33 cellular contexts compared by ENCODE assay signal in the genomic region with DNA sequence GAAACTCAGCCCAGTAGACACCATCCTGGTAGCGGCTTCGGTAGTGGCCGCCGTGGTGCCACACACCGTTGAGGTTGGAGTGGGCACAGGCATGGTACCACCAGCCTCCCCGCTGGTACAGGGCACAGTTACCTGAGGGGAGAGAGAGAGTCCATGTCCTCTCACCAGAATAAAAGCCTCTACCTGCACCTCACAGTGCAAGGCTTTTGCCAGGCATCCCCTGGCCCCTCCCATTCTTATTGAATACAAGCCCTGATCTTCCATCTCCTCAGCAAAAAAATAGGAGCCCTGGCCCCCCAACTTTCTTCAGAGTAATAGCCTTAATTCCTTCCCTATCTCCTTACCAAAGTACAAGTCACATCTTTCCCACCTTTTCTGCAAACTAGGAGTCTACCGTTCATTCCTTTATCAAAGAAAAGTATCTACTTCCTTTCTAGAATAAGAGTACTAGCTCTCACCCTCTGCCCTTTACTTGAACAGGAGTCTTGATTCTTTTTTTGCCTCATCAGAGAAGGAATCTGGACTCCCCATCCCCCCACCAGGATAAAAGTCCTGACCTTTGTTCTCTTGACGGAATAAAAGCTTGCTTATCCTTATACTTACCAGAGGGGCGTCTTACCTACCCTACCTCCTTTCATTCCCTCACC. TPM values are rescaled to one million over a fixed set of nuclear protein-coding genes. Genes with fewer than 3 reads are reported as not detected.
A peak's percentile ranks its signal among the peaks of the same experiment; 100 is the strongest.
DNase-seq lines count a peak whose midpoint lies in the region; ATAC-seq and TF ChIP-seq lines count a peak whose summit lies in the region.
"Had no signal": no experiment of that assay in that cellular context is flagged by ENCODE, and none has a peak within 500 bp of the region (broad histone marks: within the 10 kb centered on the region; RNA-seq: fewer than 3 reads in every experiment).

No MANE protein-coding gene starts in this region.

- H3K4me1 ChIP-seq in spleen (peaks cover 3 to 41% (median 24%) of the 10 kb centered on the region in 6 donors), mesendoderm (ENCODE audit: control insufficient read depth, low read depth, low read length) (no peaks in the 10 kb centered on the region)
- H3K4me1 ChIP-seq: Caco-2, neural progenitor cell had no signal

- H3K4me1 Mint-ChIP-seq in activated naive CD8-positive, alpha-beta T cell (ENCODE audit: low read depth): peaks cover 11% of the 10 kb centered on the region
- peaks cover 2% of the 10 kb centered on the region for H3K4me1 Mint-ChIP-seq in activated naive CD8-positive, alpha-beta T cell treated with anti-CD3 and anti-CD28 coated beads for 36 hours
- H3K4me1 Mint-ChIP-seq in IgD-negative memory B cell: peaks cover 22 to 26% (median 23%) of the 10 kb centered on the region in 3 donors
- H3K4me1 Mint-ChIP-seq in effector memory CD8-positive, alpha-beta T cell (ENCODE audit: low read depth in 2 of 2): peaks cover 8 to 10% of the 10 kb centered on the region in 2 donors
- H3K4me1 Mint-ChIP-seq: endodermal cell, neural progenitor cell had no signal

- H4K5ac ChIP-seq in mesendoderm (ENCODE audit: low read length): no peak overlapping the region

- H3K27me3 Mint-ChIP-seq in activated naive CD8-positive, alpha-beta T cell: no peaks in the 10 kb centered on the region
- no peaks in the 10 kb centered on the region for H3K27me3 Mint-ChIP-seq in activated naive CD8-positive, alpha-beta T cell treated with anti-CD3 and anti-CD28 coated beads for 36 hours
- H3K27me3 Mint-ChIP-seq in IgD-negative memory B cell: no peaks in the 10 kb centered on the region
- no peaks in the 10 kb centered on the region for H3K27me3 Mint-ChIP-seq in effector memory CD8-positive, alpha-beta T cell

- H2AK5ac ChIP-seq in mesendoderm (ENCODE audit: low read length): no peak overlapping the region

- H2BK120ac ChIP-seq in mesendoderm (ENCODE audit: low read depth, low read length): no peak overlapping the region

- no peak overlapping the region for H3K23ac ChIP-seq in mesendoderm (ENCODE audit: low read length)

- peaks cover 0 to 3% (median 0%) of the 10 kb centered on the region in 8 donors for H3K9me3 ChIP-seq in spleen
- H3K9me3 ChIP-seq: Caco-2, esophagus squamous epithelium, suprapubic skin, upper lobe of right lung had no signal

- H3K27ac ChIP-seq in spleen (peak overlapping the region in 4 of 8 donors; percentile 23 to 73 (median 42)), mesendoderm (ENCODE audit: low read depth, low read length) (no peak overlapping the region)
- H3K27ac ChIP-seq: cardiac muscle cell, coronary artery, esophagus squamous epithelium, neural progenitor cell, SJSA1, suprapubic skin, upper lobe of right lung had no signal

- no peak for DNase-seq in activated naive CD8-positive, alpha-beta T cell treated with anti-CD3 and anti-CD28 coated beads for 36 hours
- no peak for DNase-seq in effector memory CD8-positive, alpha-beta T cell
- DNase-seq in spleen: peak; percentile 7
- no peak for DNase-seq in NCI-H2227 treated with DMSO at 0.1 percent for 48 hours (lab: John Stamatoyannopoulos, UW)
- DNase-seq in DMS53 treated with DMSO at 0.1 percent for 48 hours (lab: John Stamatoyannopoulos, UW; ENCODE audit: unreplicated experiment): no peak
- no peak for DNase-seq in mesendoderm
- DNase-seq: activated CD4-positive, alpha-beta T cell treated with anti-CD3 and anti-CD28 coated beads for 4 hours; activated naive CD4-positive, alpha-beta T cell treated with Interleukin-2 at 50 U/mL for 16 hours; activated T-cell treated with anti-CD3 and anti-CD28 coated beads, Interleukin-2, amount 50 U/mL, for 4 hours; aorta; BE2C; Caco-2; DMS79 treated with DMSO at 0.1 percent for 48 hours; esophagus squamous epithelium; foreskin melanocyte; mammary epithelial cell; NCI-H1105 treated with DMSO at 0.1 percent for 48 hours; NCI-H2029 treated with DMSO at 0.1 percent for 48 hours; NCI-H226; NCI-H748 treated with DMSO at 0.1 percent for 48 hours; RPMI8226; stimulated activated CD4-positive, alpha-beta T cell treated with anti-CD3 and anti-CD28 coated beads, Interleukin-4, amount 100 ng/mL, for 1 hour; upper lobe of right lung had no signal

- H3K79me2 ChIP-seq in mesendoderm (ENCODE audit: control insufficient read depth, insufficient read depth, low read length): no peaks in the 10 kb centered on the region

- no peak for TF ChIP-seq CTCF in spleen (IDR thresholded peaks at IDR 0.05 in 8 of 11, conservative IDR thresholded peaks at IDR 0.05 in 3 of 11)

- H3K36me3 ChIP-seq in spleen (peaks cover 0 to 56% (median 46%) of the 10 kb centered on the region in 6 donors), mesendoderm (ENCODE audit: control insufficient read depth, insufficient read depth, low read length) (no peaks in the 10 kb centered on the region)
- H3K36me3 ChIP-seq: BE2C, cardiac muscle cell, neural progenitor cell had no signal

- H3K9me3 Mint-ChIP-seq in activated naive CD8-positive, alpha-beta T cell (ENCODE audit: low read depth): no peaks in the 10 kb centered on the region
- peaks cover 3% of the 10 kb centered on the region for H3K9me3 Mint-ChIP-seq in activated naive CD8-positive, alpha-beta T cell treated with anti-CD3 and anti-CD28 coated beads for 36 hours
- peaks cover 0 to 2% (median 0%) of the 10 kb centered on the region in 3 donors for H3K9me3 Mint-ChIP-seq in IgD-negative memory B cell
- H3K9me3 Mint-ChIP-seq in effector memory CD8-positive, alpha-beta T cell: no peaks in the 10 kb centered on the region
- H3K9me3 Mint-ChIP-seq: activated T-cell treated with anti-CD3 and anti-CD28 coated beads, Interleukin-2, amount 50 U/mL, for 4 hours; endodermal cell; stimulated activated effector memory CD8-positive, alpha-beta T cell treated with anti-CD3 and anti-CD28 coated beads, Interleukin-12 subunit alpha, Interleukin-12 subunit beta, amount 100 ng/mL, for 72 hours had no signal

- H3K36me3 Mint-ChIP-seq in activated naive CD8-positive, alpha-beta T cell: peaks cover 7% of the 10 kb centered on the region
- H3K36me3 Mint-ChIP-seq in activated naive CD8-positive, alpha-beta T cell treated with anti-CD3 and anti-CD28 coated beads for 36 hours: peaks cover 45% of the 10 kb centered on the region
- H3K36me3 Mint-ChIP-seq in IgD-negative memory B cell: peaks cover 5% of the 10 kb centered on the region
- H3K36me3 Mint-ChIP-seq in effector memory CD8-positive, alpha-beta T cell (ENCODE audit: insufficient read depth): peaks cover 42% of the 10 kb centered on the region
- H3K36me3 Mint-ChIP-seq: neural progenitor cell had no signal

- H3K9ac ChIP-seq in mesendoderm (ENCODE audit: low read length): no peak overlapping the region
- H3K9ac ChIP-seq: neural progenitor cell had no signal

- peak overlapping the region; percentile 55 for H3K27ac Mint-ChIP-seq in activated naive CD8-positive, alpha-beta T cell
- H3K27ac Mint-ChIP-seq in activated naive CD8-positive, alpha-beta T cell treated with anti-CD3 and anti-CD28 coated beads for 36 hours: no peak overlapping the region
- peak overlapping the region; percentile 79 to 97 (median 81) for H3K27ac Mint-ChIP-seq in IgD-negative memory B cell
- peak overlapping the region; percentile 33 to 47 for H3K27ac Mint-ChIP-seq in effector memory CD8-positive, alpha-beta T cell
- H3K27ac Mint-ChIP-seq: endodermal cell, neural progenitor cell had no signal

- no peak overlapping the region for H3K4ac ChIP-seq in mesendoderm (ENCODE audit: low read depth, low read length)

- H3K56ac ChIP-seq in mesendoderm (ENCODE audit: low read length): no peak overlapping the region

- 93 to 96% (median 94%) methylated on average over 5 to 9 of the region's 9 CpGs for WGBS in spleen, 5 donors
- WGBS in mesendoderm (ENCODE audit: extremely low coverage, insufficient coverage, low lambda C conversion rate): no CpG with 5 or more reads among the region's 9 CpGs

- ATAC-seq in effector memory CD8-positive, alpha-beta T cell (replicated peaks): no peak
- ATAC-seq: activated T-cell treated with anti-CD3 and anti-CD28 coated beads, Interleukin-2, amount 50 U/mL, for 4 hours; right cardiac atrium; stimulated activated effector memory CD8-positive, alpha-beta T cell treated with anti-CD3 and anti-CD28 coated beads, Interleukin-12 subunit alpha, Interleukin-12 subunit beta, amount 100 ng/mL, for 72 hours; upper lobe of right lung had no signal

- H2BK5ac ChIP-seq in mesendoderm (ENCODE audit: low read length): no peak overlapping the region

- no peak overlapping the region for H3K18ac ChIP-seq in mesendoderm (ENCODE audit: low read length)

- no peak overlapping the region for H4K8ac ChIP-seq in mesendoderm (ENCODE audit: low read depth, low read length)

- no peaks in the 10 kb centered on the region for H3K27me3 ChIP-seq in spleen (replicated peaks in 1 of 7)
- peaks cover 2% of the 10 kb centered on the region for H3K27me3 ChIP-seq in mesendoderm (ENCODE audit: insufficient read depth, low read length, poor library complexity)
- H3K27me3 ChIP-seq: BE2C, esophagus squamous epithelium, SJSA1, suprapubic skin, upper lobe of right lung had no signal

- no peak overlapping the region for H3K4me3 Mint-ChIP-seq in activated naive CD8-positive, alpha-beta T cell
- H3K4me3 Mint-ChIP-seq in activated naive CD8-positive, alpha-beta T cell treated with anti-CD3 and anti-CD28 coated beads for 36 hours: no peak overlapping the region
- peak overlapping the region; percentile 30 to 90 (median 74) for H3K4me3 Mint-ChIP-seq in IgD-negative memory B cell
- no peak overlapping the region for H3K4me3 Mint-ChIP-seq in effector memory CD8-positive, alpha-beta T cell
- H3K4me3 Mint-ChIP-seq: activated T-cell treated with anti-CD3 and anti-CD28 coated beads, Interleukin-2, amount 50 U/mL, for 4 hours; endodermal cell; neural progenitor cell; stimulated activated effector memory CD8-positive, alpha-beta T cell treated with anti-CD3 and anti-CD28 coated beads, Interleukin-12 subunit alpha, Interleukin-12 subunit beta, amount 100 ng/mL, for 72 hours had no signal

- no peak overlapping the region for H2BK15ac ChIP-seq in mesendoderm (replicated peaks; ENCODE audit: low read depth)

- H3K4me3 ChIP-seq in spleen: no peak overlapping the region
- no peak overlapping the region for H3K4me3 ChIP-seq in mesendoderm (ENCODE audit: low read length)
- H3K4me3 ChIP-seq: cardiac muscle cell, coronary artery, esophagus squamous epithelium, neural progenitor cell, SJSA1, suprapubic skin, upper lobe of right lung had no signal

- no peak overlapping the region for H3K4me2 ChIP-seq in mesendoderm (ENCODE audit: low read length)
- H3K4me2 ChIP-seq: neural progenitor cell had no signal

- H3K79me1 ChIP-seq in mesendoderm (ENCODE audit: low read length): no peaks in the 10 kb centered on the region

- TF ChIP-seq POLR2A in spleen (IDR thresholded peaks at IDR 0.05): no peak

- intact Hi-C loops in spleen (cut with DNase I; ENCODE audit: low total_unique reads): no loop called here

RNA-seq across cellular contexts. Expression of a gene that starts 6.7 kb away (rescaled TPM):
- total RNA-seq in activated naive CD8-positive, alpha-beta T cell treated with anti-CD3 and anti-CD28 coated beads for 36 hours: 10 to 100 TPM; 46.8 to 47.0 TPM
- polyA plus RNA-seq in IgD-negative memory B cell (63.2 TPM), spleen (10 to 100 TPM; 33.0 to 55.8 (median 42.6) TPM)
- 10 to 100 TPM; 52.2 to 65.6 (median 57.8) TPM for total RNA-seq in spleen
- polyA plus RNA-seq in mesendoderm (2013, experiment 1 of 2): 4.3 TPM
- 4.2 TPM for polyA plus RNA-seq in mesendoderm (2013, experiment 2 of 2)

RNA-seq across cellular contexts. Expression of a gene that starts 9.7 kb away (rescaled TPM):
- 1 to 10 TPM; 8.5 to 9.8 TPM for total RNA-seq in activated naive CD8-positive, alpha-beta T cell treated with anti-CD3 and anti-CD28 coated beads for 36 hours
- polyA plus RNA-seq in IgD-negative memory B cell: 1.3 TPM
- total RNA-seq in spleen: 1 to 10 TPM; 1.4 to 4.8 (median 3.4) TPM
- 10 to 100 TPM; 10.6 to 18.4 (median 12.6) TPM for polyA plus RNA-seq in spleen
- 0.03 TPM for polyA plus RNA-seq in mesendoderm (2013, experiment 1 of 2)
- 0.07 TPM for polyA plus RNA-seq in mesendoderm (2013, experiment 2 of 2)
- total RNA-seq: endodermal cell, mammary epithelial cell, right cardiac atrium had no signal

RNA-seq across cellular contexts. Expression of a gene that starts 13.4 kb away (rescaled TPM):
- total RNA-seq in activated naive CD8-positive, alpha-beta T cell treated with anti-CD3 and anti-CD28 coated beads for 36 hours: 100 to 1,000 TPM; 214 to 227 TPM
- polyA plus RNA-seq in IgD-negative memory B cell (37.5 TPM), spleen (10 to 100 TPM; 46.1 to 90.2 (median 60.3) TPM)
- total RNA-seq in spleen: 10 to 100 TPM; 26.8 to 52.1 (median 40.9) TPM
- 59.7 TPM for polyA plus RNA-seq in mesendoderm (2013, experiment 1 of 2)
- 60.8 TPM for polyA plus RNA-seq in mesendoderm (2013, experiment 2 of 2)

RNA-seq across cellular contexts. Expression of a gene that starts 18.7 kb away (rescaled TPM):
- 10 to 100 TPM; 57.8 to 64.0 TPM for total RNA-seq in activated naive CD8-positive, alpha-beta T cell treated with anti-CD3 and anti-CD28 coated beads for 36 hours
- polyA plus RNA-seq in IgD-negative memory B cell (3.3 TPM), spleen (10 to 100 TPM in 2 of 3 donors, 1 to 10 TPM in 1; 7.9 to 18.2 (median 14.7) TPM)
- 10 to 100 TPM; 10.9 to 24.2 (median 18.2) TPM for total RNA-seq in spleen
- 11.5 TPM for polyA plus RNA-seq in mesendoderm (2013, experiment 1 of 2)
- polyA plus RNA-seq in mesendoderm (2013, experiment 2 of 2): 11.9 TPM

RNA-seq across cellular contexts. Expression of a gene that starts 26.9 kb away (rescaled TPM):
- 100 to 1,000 TPM; 287 to 293 TPM for total RNA-seq in activated naive CD8-positive, alpha-beta T cell treated with anti-CD3 and anti-CD28 coated beads for 36 hours
- 214 TPM for polyA plus RNA-seq in IgD-negative memory B cell
- total RNA-seq in spleen: 100 to 1,000 TPM; 165 to 209 (median 194) TPM
- polyA plus RNA-seq in spleen: 100 to 1,000 TPM; 200 to 262 (median 213) TPM
- polyA plus RNA-seq in mesendoderm (2013, experiment 1 of 2): 193 TPM
- polyA plus RNA-seq in mesendoderm (2013, experiment 2 of 2): 197 TPM

Comparison
In these comparisons a context has a peak if more than half of its experiments do, and no peak if none do; other contexts are left out.
1. H3K4me3 Mint-ChIP-seq: peak in IgD-negative memory B cell (4 of 4); none in activated naive CD8-positive, alpha-beta T cell (single experiment), activated naive CD8-positive, alpha-beta T cell treated with anti-CD3 and anti-CD28 coated beads for 36 hours (single experiment) and effector memory CD8-positive, alpha-beta T cell (0 of 2).
2. RNA of a gene that starts 13.4 kb away (total RNA-seq): 214 to 227 TPM in activated naive CD8-positive, alpha-beta T cell treated with anti-CD3 and anti-CD28 coated beads for 36 hours; 26.8 to 52.1 TPM in spleen; every median in the first group is over 4 times any median in the second.